17 cellular contexts compared by ENCODE assay signal in genomic region chr16:27718136-27718766, GRCh38.
A peak's percentile ranks its signal among the peaks of the same experiment; 100 is the strongest.
DNase-seq lines count a peak whose midpoint lies in the region; ATAC-seq and TF ChIP-seq lines count a peak whose summit lies in the region.
"Had no signal": no experiment of that assay in that cellular context is flagged by ENCODE, and none has a peak within 500 bp of the region (broad histone marks: within the 10 kb centered on the region; RNA-seq: fewer than 3 reads in every experiment).

No MANE protein-coding gene starts in this region.

- TF ChIP-seq CTCF in nephron (IDR thresholded peaks at IDR 0.05; ENCODE audit: unreplicated experiment in 3 of 3): no peak

- peak overlapping the region in 2 of 3 experiments; percentile 14 to 39 for H3K4me3 Mint-ChIP-seq in nephron
- H3K4me3 Mint-ChIP-seq: natural killer cell had no signal

- H3K27ac ChIP-seq in SJCRH30: peak overlapping the region; percentile 98
- peak overlapping the region; percentile 89 for H3K27ac ChIP-seq in ectodermal cell (ENCODE audit: insufficient read depth, low read depth, low read length, poor library complexity, severe bottlenecking)
- H3K27ac ChIP-seq in temporal lobe (ENCODE audit: low read depth, low read length): peak overlapping the region; percentile 100
- H3K27ac ChIP-seq: brain microvascular endothelial cell, C4-2B, GM23248, right atrium auricular region, VCaP had no signal

- H3K4me1 Mint-ChIP-seq in nephron: peaks cover 63% of the 10 kb centered on the region

- H3K9me3 ChIP-seq in SJCRH30 (replicated peaks) (no peaks in the 10 kb centered on the region), ectodermal cell (ENCODE audit: control insufficient read depth, low read length) (no peaks in the 10 kb centered on the region)
- H3K9me3 ChIP-seq: right atrium auricular region had no signal

- peak in 1 of 2 experiments; percentile 66 for DNase-seq in SJCRH30
- DNase-seq in H4 (ENCODE audit: low spot score): no peak
- DNase-seq in SHP77 (lab: John Stamatoyannopoulos, UW): no peak
- DNase-seq: brain microvascular endothelial cell; DMS79; effector CD4-positive, alpha-beta T cell; GM23248; MM.1S; natural killer cell; NCI-H2029 treated with DMSO at 0.1 percent for 48 hours had no signal

- peaks cover 21% of the 10 kb centered on the region for H3K36me3 Mint-ChIP-seq in nephron (ENCODE audit: low read depth)

- H3K4me1 ChIP-seq in SJCRH30 (peaks cover 45% of the 10 kb centered on the region), ectodermal cell (ENCODE audit: control insufficient read depth, insufficient read depth, low read length) (peaks cover 32% of the 10 kb centered on the region)

- no peaks in the 10 kb centered on the region for H3K9me3 Mint-ChIP-seq in nephron
- H3K9me3 Mint-ChIP-seq: natural killer cell had no signal

- H3K27me3 Mint-ChIP-seq in nephron (ENCODE audit: low read depth): peaks cover 5% of the 10 kb centered on the region

- H3K4me3 ChIP-seq in SJCRH30 (peak overlapping the region; percentile 49), ectodermal cell (ENCODE audit: insufficient read depth, low read depth, low read length) (no peak overlapping the region)
- H3K4me3 ChIP-seq: GM23248, right atrium auricular region had no signal

- 47 to 56% methylated on average over 13 of the region's 13 CpGs for WGBS in ectodermal cell, 2 experiments

- H3K27me3 ChIP-seq in SJCRH30: no peaks in the 10 kb centered on the region
- no peaks in the 10 kb centered on the region for H3K27me3 ChIP-seq in ectodermal cell (ENCODE audit: control insufficient read depth, insufficient read depth, low read length, poor library complexity, severe bottlenecking)
- H3K27me3 ChIP-seq: brain microvascular endothelial cell, right atrium auricular region had no signal

- ATAC-seq in HG03280 (IDR thresholded peaks at IDR 0.05; ENCODE audit: unreplicated experiment): no peak
- ATAC-seq: natural killer cell had no signal

- peak overlapping the region; percentile 76 to 94 (median 89) for H3K27ac Mint-ChIP-seq in nephron

- H3K36me3 ChIP-seq in SJCRH30 (no peaks in the 10 kb centered on the region), ectodermal cell (ENCODE audit: control insufficient read depth, insufficient read depth, low read length) (no peaks in the 10 kb centered on the region)
- H3K36me3 ChIP-seq: brain microvascular endothelial cell, right atrium auricular region had no signal
